In the genomic region with DNA sequence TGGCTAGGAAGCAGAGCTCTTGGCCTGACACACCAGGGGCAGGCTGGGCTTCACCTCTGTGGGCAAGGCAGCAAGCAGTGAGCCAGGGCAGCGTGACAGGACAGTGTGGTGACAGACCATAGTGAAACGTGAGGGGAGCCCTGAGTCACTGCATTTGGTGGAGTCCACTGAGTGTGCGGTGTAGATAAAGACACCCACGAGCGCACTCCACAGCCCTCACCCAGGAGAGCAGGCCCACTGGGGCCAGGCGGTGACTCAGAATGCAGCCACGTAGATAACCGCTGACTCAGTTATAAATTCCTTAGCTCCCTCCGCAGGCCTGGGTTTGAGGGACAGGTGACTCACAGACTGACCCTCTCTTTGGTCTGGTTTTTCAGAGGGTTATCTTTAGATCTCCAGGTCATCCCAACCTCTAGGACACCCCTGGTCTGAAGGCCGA, we compare ENCODE assay signal across 11 cellular contexts.
DNase-seq lines count a peak whose midpoint lies in the region; ATAC-seq and TF ChIP-seq lines count a peak whose summit lies in the region.
"Had no signal": no experiment of that assay in that cellular context is flagged by ENCODE, and none has a peak within 500 bp of the region (broad histone marks: within the 10 kb centered on the region; RNA-seq: fewer than 3 reads in every experiment).

No MANE protein-coding gene starts in this region.

- ATAC-seq in HG03108 (IDR thresholded peaks at IDR 0.05; ENCODE audit: unreplicated experiment) (no peak), HG03045 (IDR thresholded peaks at IDR 0.05; ENCODE audit: unreplicated experiment) (no peak)

- H3K9me2 ChIP-seq in SK-N-SH = no peaks in the 10 kb centered on the region

- no peak for TF ChIP-seq RAD21 in SK-N-SH (IDR thresholded peaks at IDR 0.05; ENCODE audit: low read length)

- no peaks in the 10 kb centered on the region for H3K4me1 ChIP-seq in H9 (ENCODE audit: insufficient read depth, low read length)
- H3K4me1 ChIP-seq in SK-N-SH (ENCODE audit: control insufficient read depth in 1 of 2, insufficient read depth in 2 of 2, low read depth in 1 of 2, low read length in 1 of 2) = peaks cover under 1 to 22% of the 10 kb centered on the region in 2 experiments; a peak in 3 of 4 replicates
- peaks cover 37% of the 10 kb centered on the region for H3K4me1 ChIP-seq in skeletal muscle satellite cell (ENCODE audit: control insufficient read depth, insufficient read depth, low read length)

- H3K27me3 Mint-ChIP-seq in H9 (ENCODE audit: low read depth) = no peaks in the 10 kb centered on the region

- WGBS in H9 (ENCODE audit: extremely low coverage, insufficient read length, low lambda C conversion rate) = no CpG with 5 or more reads among the region's 10 CpGs
- WGBS in SK-N-SH (ENCODE audit: low lambda C conversion rate) = 15% methylated on average over 8 of the region's 10 CpGs

- H2AK5ac ChIP-seq in H9 (ENCODE audit: insufficient read length, low read length) = no peak overlapping the region

- H3K23me2 ChIP-seq in H9 (ENCODE audit: insufficient read length, low read depth, low read length, poor library complexity, severe bottlenecking) = no peaks in the 10 kb centered on the region

- H3K27me3 ChIP-seq in H9 (ENCODE audit: insufficient read depth, low read length) = no peaks in the 10 kb centered on the region
- no peaks in the 10 kb centered on the region for H3K27me3 ChIP-seq in SK-N-SH (ENCODE audit: insufficient read depth)
- no peaks in the 10 kb centered on the region for H3K27me3 ChIP-seq in skeletal muscle satellite cell (ENCODE audit: control insufficient read depth, insufficient read depth, low read length)

- no peaks in the 10 kb centered on the region for H3K9me3 ChIP-seq in H9 (ENCODE audit: control insufficient read depth, low read depth, low read length)
- no peaks in the 10 kb centered on the region for H3K9me3 ChIP-seq in SK-N-SH
- no peaks in the 10 kb centered on the region for H3K9me3 ChIP-seq in skeletal muscle satellite cell (replicated peaks; ENCODE audit: low read length)

- DNase-seq in H9 (no peak), SK-N-SH (no peak), fibroblast of the conjunctiva (ENCODE audit: low read depth) (peak; percentile 55), MV-4-11 (lab: John Stamatoyannopoulos, UW) (no peak), GM19238 (ENCODE audit: insufficient read length, low spot score) (no peak)
- DNase-seq: anterior cingulate cortex, NCI-H1417, retina had no signal

- peak overlapping the region; percentile 21 for H3K18ac ChIP-seq in H9 (ENCODE audit: insufficient read length, low read depth, low read length)

- no peak overlapping the region for H3K4ac ChIP-seq in H9 (ENCODE audit: low read depth, low read length)

- H3K79me1 ChIP-seq in H9 (ENCODE audit: insufficient read depth, low read depth, low read length, poor library complexity, severe bottlenecking) = no peaks in the 10 kb centered on the region

- H2BK20ac ChIP-seq in H9 (ENCODE audit: low read depth, low read length, poor library complexity, severe bottlenecking) = no peak overlapping the region

- H2BK12ac ChIP-seq in H9 (ENCODE audit: insufficient read length, low read depth, low read length) = no peak overlapping the region

- peak in 1 of 2 experiments; percentile 98; a peak in 2 of 4 replicates for TF ChIP-seq EP300 in SK-N-SH (IDR thresholded peaks at IDR 0.05; ENCODE audit: borderline replicate concordance in 1 of 2, low read depth in 1 of 2, low read length in 1 of 2)

- H3K27ac Mint-ChIP-seq in H9 = no peak overlapping the region

- 0 out of 7 replicates have a peak, but pooled peaks cover 0 to 4% (median 0%) of the 10 kb centered on the region in 3 experiments for H3K36me3 Mint-ChIP-seq in H9 (ENCODE audit: insufficient read depth in 1 of 3, low read depth in 3 of 3)

- CTCF ChIA-PET in SK-N-SH (lab: Yijun Ruan, JAX) = no interaction called here

- POLR2A ChIA-PET in SK-N-SH (lab: Yijun Ruan, JAX) = no interaction called here

- H3K27ac ChIP-seq in H9 (ENCODE audit: insufficient read length, low read depth, low read length) = no peak overlapping the region
- H3K27ac ChIP-seq in SK-N-SH (ENCODE audit: low read depth in 2 of 2, low read length in 1 of 2) = peak overlapping the region in 1 of 2 experiments; percentile 89; a peak in 3 of 4 replicates

- no peak overlapping the region for H3K14ac ChIP-seq in H9 (ENCODE audit: insufficient read depth, low read length)

- H3K4me3 ChIP-seq in SK-N-SH (ENCODE audit: low read depth in 2 of 2, low read length in 1 of 2) (no peak overlapping the region), skeletal muscle satellite cell (ENCODE audit: low read length) (no peak overlapping the region)

- no peaks in the 10 kb centered on the region for H3K79me2 ChIP-seq in H9 (ENCODE audit: insufficient read depth, low read length)
- no peaks in the 10 kb centered on the region for H3K79me2 ChIP-seq in SK-N-SH (ENCODE audit: insufficient read depth)

- no peak overlapping the region for H2BK15ac ChIP-seq in H9 (ENCODE audit: low read depth, low read length)

- TF ChIP-seq CTCF in H9 (conservative IDR thresholded peaks at IDR 0.05) (no peak), SK-N-SH (IDR thresholded peaks at IDR 0.05) (no peak)

- H2BK120ac ChIP-seq in H9 (ENCODE audit: low read depth, low read length, poor library complexity, severe bottlenecking) = no peak overlapping the region

- H4K20me1 ChIP-seq in H9 (ENCODE audit: control insufficient read depth, insufficient read depth, insufficient read length) = no peaks in the 10 kb centered on the region
- H4K20me1 ChIP-seq in SK-N-SH (ENCODE audit: insufficient read depth) = no peaks in the 10 kb centered on the region

- H4K91ac ChIP-seq in H9 (ENCODE audit: insufficient read length, low read depth, low read length) = no peak overlapping the region

- H3K36me3 ChIP-seq in SK-N-SH (replicated peaks in 1 of 2; ENCODE audit: control insufficient read depth in 1 of 2, insufficient read depth in 2 of 2, low read length in 1 of 2) (no peaks in the 10 kb centered on the region), skeletal muscle satellite cell (ENCODE audit: insufficient read depth, low read length) (no peaks in the 10 kb centered on the region)

- H3K4me1 Mint-ChIP-seq in H9 = no peaks in the 10 kb centered on the region

- H3K9me3 Mint-ChIP-seq in H9 = peaks cover 2 to 4% of the 10 kb centered on the region in 2 experiments; a peak in 1 of 5 replicates

- no peak overlapping the region for H3K4me3 Mint-ChIP-seq in H9

- no peak overlapping the region for H3K56ac ChIP-seq in H9 (ENCODE audit: insufficient read length, low read depth, low read length)

- no peak overlapping the region for H3K23ac ChIP-seq in H9 (ENCODE audit: insufficient read length, low read depth, low read length)

- no peak overlapping the region for H3T11ph ChIP-seq in H9 (ENCODE audit: low read length)

- no peak overlapping the region for H4K8ac ChIP-seq in H9 (replicated peaks; ENCODE audit: insufficient read length, low read depth, low read length)

- peaks cover 18% of the 10 kb centered on the region for H3F3A ChIP-seq in SK-N-SH (replicated peaks; ENCODE audit: insufficient read depth)

- H3K9ac ChIP-seq in H9 (ENCODE audit: extremely low read depth, insufficient read length, low read length) (no peak overlapping the region), SK-N-SH (peak overlapping the region; percentile 48), skeletal muscle satellite cell (ENCODE audit: low read depth, low read length) (peak overlapping the region; percentile 31)

- H3K4me2 ChIP-seq in H9 (ENCODE audit: insufficient read depth, insufficient read length, low read length) = no peak overlapping the region
- 0 out of 2 replicates have a peak overlapping the region, but pooled peaks have one; percentile 38 for H3K4me2 ChIP-seq in SK-N-SH
- peak overlapping the region; percentile 11 for H3K4me2 ChIP-seq in skeletal muscle satellite cell (ENCODE audit: low read length)

- H2AFZ ChIP-seq in H9 (ENCODE audit: low read length) (no peak overlapping the region), SK-N-SH (ENCODE audit: low read depth) (no peak overlapping the region)

- no peak overlapping the region for H4K5ac ChIP-seq in H9 (ENCODE audit: insufficient read length, low read depth, low read length)

- no peak overlapping the region for H2BK5ac ChIP-seq in H9 (ENCODE audit: insufficient read length, low read length)

TF ChIP-seq in SK-N-SH, 30 proteins besides CTCF, POLR2A, EP300 and RAD21 (continues in another document):
- TF ChIP-seq NFIC (IDR thresholded peaks at IDR 0.05; ENCODE audit: borderline replicate concordance) = peak; percentile 89
- TF ChIP-seq, protein P1, sequence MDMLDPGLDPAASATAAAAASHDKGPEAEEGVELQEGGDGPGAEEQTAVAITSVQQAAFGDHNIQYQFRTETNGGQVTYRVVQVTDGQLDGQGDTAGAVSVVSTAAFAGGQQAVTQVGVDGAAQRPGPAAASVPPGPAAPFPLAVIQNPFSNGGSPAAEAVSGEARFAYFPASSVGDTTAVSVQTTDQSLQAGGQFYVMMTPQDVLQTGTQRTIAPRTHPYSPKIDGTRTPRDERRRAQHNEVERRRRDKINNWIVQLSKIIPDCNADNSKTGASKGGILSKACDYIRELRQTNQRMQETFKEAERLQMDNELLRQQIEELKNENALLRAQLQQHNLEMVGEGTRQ (IDR thresholded peaks at IDR 0.05; ENCODE audit: borderline replicate concordance, low read depth, low read length) = no peak
- TF ChIP-seq PBX3 (IDR thresholded peaks at IDR 0.05) = peak; percentile 96
- no peak for TF ChIP-seq IRF3 (IDR thresholded peaks at IDR 0.05; ENCODE audit: low read depth, low read length)
- peak; percentile 72; the same call in 1 of the 2 replicates for TF ChIP-seq SIN3A (IDR thresholded peaks at IDR 0.05; ENCODE audit: borderline replicate concordance, low read depth, low read length)
- peak; percentile 87; the same call in 1 of the 2 replicates for TF ChIP-seq FOXM1 (IDR thresholded peaks at IDR 0.05; ENCODE audit: low read depth)
- TF ChIP-seq NRF1 (IDR thresholded peaks at IDR 0.05; ENCODE audit: low read depth, low read length) = no peak
